Comparison of ENCODE assay signal across 1 cellular context in genomic region chr9:136107155-136107952, GRCh38.
A peak's percentile ranks its signal among the peaks of the same experiment; 100 is the strongest.
TF ChIP-seq lines count a peak whose summit lies in the region.

No MANE protein-coding gene starts in this region.

TF ChIP-seq in K562, 482 proteins besides CTCF, POLR2A, EP300 and RAD21 (continued from another document and continues in another):
- TF ChIP-seq ZBTB40 (IDR thresholded peaks at IDR 0.05) (peak; percentile 37; the same call in 1 of the 2 replicates), ZBTB40 (CRISPR knock-in tag; IDR thresholded peaks at IDR 0.05) (no peak), GMEB1 (CRISPR knock-in tag; IDR thresholded peaks at IDR 0.05) (no peak), CHD4 (IDR thresholded peaks at IDR 0.05; ENCODE audit: insufficient read depth, insufficient replicate concordance, low read depth, low read length, poor library complexity, severe bottlenecking) (no peak), DNMT1 (IDR thresholded peaks at IDR 0.05) (no peak), GATA2 (CRISPR knock-in tag; IDR thresholded peaks at IDR 0.05) (peak; percentile 37; the same call in 1 of the 2 replicates), PHF21A (IDR thresholded peaks at IDR 0.05; ENCODE audit: borderline replicate concordance, low read depth) (no peak), NCOA4 (IDR thresholded peaks at IDR 0.05; ENCODE audit: partially characterized antibody) (no peak), ZBTB49 (CRISPR knock-in tag; IDR thresholded peaks at IDR 0.05; ENCODE audit: borderline replicate concordance) (0 out of 2 replicates have a peak, but pooled peaks have one; percentile 47), TAL1 (IDR thresholded peaks at IDR 0.05) (peak; percentile 38; the same call in 1 of the 2 replicates), JUND (IDR thresholded peaks at IDR 0.05; ENCODE audit: borderline replicate concordance, low read depth, low read length) (no peak), JUND (tag; IDR thresholded peaks at IDR 0.05; ENCODE audit: borderline replicate concordance, low read depth, low read length) (no peak; the same call in 2 of the 3 replicates), TAF1 (IDR thresholded peaks at IDR 0.05; ENCODE audit: control insufficient read depth, extremely low read depth, insufficient read depth, low read length, severe bottlenecking) (peak; percentile 36), TBP (optimal IDR thresholded peaks at IDR 0.05; ENCODE audit: low read depth, low read length) (peak; percentile 49), ARHGAP35 (IDR thresholded peaks at IDR 0.05; ENCODE audit: partially characterized antibody) (no peak), ZBTB7A (IDR thresholded peaks at IDR 0.05; ENCODE audit: borderline replicate concordance, control insufficient read depth, low read depth, low read length) (peak; percentile 78; the same call in 1 of the 2 replicates), PHF20 (IDR thresholded peaks at IDR 0.05; ENCODE audit: partially characterized antibody) (peak; percentile 51), NFRKB (IDR thresholded peaks at IDR 0.05; ENCODE audit: low read depth) (peak; percentile 77), MITF (IDR thresholded peaks at IDR 0.05) (no peak), CBFA2T2 (conservative IDR thresholded peaks at IDR 0.05) (peak; percentile 32; the same call in 1 of the 2 replicates), OTX1 (CRISPR knock-in tag; IDR thresholded peaks at IDR 0.05) (no peak), E2F6 (IDR thresholded peaks at IDR 0.05; ENCODE audit: borderline replicate concordance in 1 of 2, extremely low read depth in 1 of 2, insufficient read depth in 1 of 2, insufficient read length in 1 of 2, low read depth in 1 of 2, low read length in 1 of 2, poor library complexity in 1 of 2, severe bottlenecking in 1 of 2) (peak; percentile 75 to 91), SMARCA4 (IDR thresholded peaks at IDR 0.05) (0 out of 2 replicates have a peak, but pooled peaks have one; percentile 19), KDM4B (IDR thresholded peaks at IDR 0.05; ENCODE audit: borderline replicate concordance in 2 of 2, low read depth in 1 of 2) (no peak), EWSR1 (IDR thresholded peaks at IDR 0.05; ENCODE audit: borderline replicate concordance, low read depth, partially characterized antibody) (no peak), MBD2 (IDR thresholded peaks at IDR 0.05; ENCODE audit: borderline replicate concordance, low read depth) (0 out of 2 replicates have a peak, but pooled peaks have one; percentile 16), ETS1 (conservative IDR thresholded peaks at IDR 0.05; ENCODE audit: control insufficient read depth, low read depth, low read length) (0 out of 2 replicates have a peak, but pooled peaks have one; percentile 42), EZH2 (IDR thresholded peaks at IDR 0.05; ENCODE audit: borderline replicate concordance, low read depth, low read length) (no peak), PYGO2 (tag; IDR thresholded peaks at IDR 0.05) (no peak), XRCC5 (IDR thresholded peaks at IDR 0.05; ENCODE audit: low read depth, low read length) (no peak), ESRRB (CRISPR knock-in tag; IDR thresholded peaks at IDR 0.05; ENCODE audit: borderline replicate concordance) (no peak), BCOR (IDR thresholded peaks at IDR 0.05) (0 out of 2 replicates have a peak, but pooled peaks have one; percentile 15), CREB5 (CRISPR knock-in tag; IDR thresholded peaks at IDR 0.05) (no peak), ATF7 (IDR thresholded peaks at IDR 0.05) (no peak), MAZ (CRISPR knock-in tag; conservative IDR thresholded peaks at IDR 0.05 in 1 of 2, IDR thresholded peaks at IDR 0.05 in 1 of 2) (peak in 1 of 2 experiments; percentile 39; a peak in 2 of 4 replicates), ZBTB8A (IDR thresholded peaks at IDR 0.05; ENCODE audit: partially characterized antibody) (no peak), ZNF316 (IDR thresholded peaks at IDR 0.05) (peak; percentile 90), ZNF589 (CRISPR knock-in tag; IDR thresholded peaks at IDR 0.05; ENCODE audit: low read depth) (0 out of 2 replicates have a peak, but pooled peaks have one; percentile 55), MIER1 (IDR thresholded peaks at IDR 0.05; ENCODE audit: low read depth) (peak; percentile 38; the same call in 1 of the 2 replicates), ZNF143 (CRISPR knock-in tag; IDR thresholded peaks at IDR 0.05) (no peak), C11orf30 (IDR thresholded peaks at IDR 0.05; ENCODE audit: low read depth) (no peak), HMGN3 (IDR thresholded peaks at IDR 0.05; ENCODE audit: borderline replicate concordance, extremely low read depth, insufficient read length, low read depth, low read length) (no peak), VEZF1 (CRISPR knock-in tag; IDR thresholded peaks at IDR 0.05) (no peak)
